Comparison of ENCODE assay signal across 17 cellular contexts in genomic region chr20:4169360-4170214, GRCh38. TPM values are rescaled to one million over a fixed set of nuclear protein-coding genes. Genes with fewer than 3 reads are reported as not detected.
DNase-seq lines count a peak whose midpoint lies in the region; ATAC-seq, FAIRE-seq and TF ChIP-seq lines count a peak whose summit lies in the region.
"Had no signal": no experiment of that assay in that cellular context is flagged by ENCODE, and none has a peak within 500 bp of the region (broad histone marks: within the 10 kb centered on the region; RNA-seq: fewer than 3 reads in every experiment).

No MANE protein-coding gene starts in this region.

- H3K79me2 ChIP-seq in mesendoderm (ENCODE audit: control insufficient read depth, insufficient read depth, low read length), result peaks cover 6% of the 10 kb centered on the region

- intact Hi-C loops in CD4-positive, alpha-beta memory T cell (cut with micrococcal nuclease), result no loop called here
- intact Hi-C loops in activated CD8-positive, alpha-beta T cell treated with anti-CD3 and anti-CD28 coated beads for 36 hours (cut with micrococcal nuclease), result loop anchor here (5.0 kb wide), 1 partner anchor 37 kb away; no protein-coding TSS in a partner anchor

- H3K4me2 ChIP-seq in A549 (peak overlapping the region; percentile 86), mesendoderm (ENCODE audit: low read length) (no peak overlapping the region)

- H3K27me3 Mint-ChIP-seq in CD4-positive, alpha-beta memory T cell, result no peaks in the 10 kb centered on the region
- H3K27me3 Mint-ChIP-seq in activated CD8-positive, alpha-beta T cell treated with anti-CD3 and anti-CD28 coated beads for 36 hours, result no peaks in the 10 kb centered on the region
- H3K27me3 Mint-ChIP-seq in HFFc6 (ENCODE audit: insufficient read depth), result no peaks in the 10 kb centered on the region

- H3K27ac Mint-ChIP-seq in CD4-positive, alpha-beta memory T cell, result peak overlapping the region in 5 of 7 donors; percentile 46 to 87 (median 82)
- peak overlapping the region; percentile 13 for H3K27ac Mint-ChIP-seq in activated CD8-positive, alpha-beta T cell treated with anti-CD3 and anti-CD28 coated beads for 36 hours
- H3K27ac Mint-ChIP-seq in HFFc6, result no peak overlapping the region

- POLR2A ChIA-PET in A549 (lab: Yijun Ruan, JAX), result interaction anchor here (0.9 kb wide), 1 partner anchor 34 kb away, joined by 4 read pairs; no protein-coding TSS in a partner anchor
- POLR2A ChIA-PET in CD4-positive, alpha-beta memory T cell (lab: Charles Lee; ENCODE audit: partially characterized antibody), result no interaction called here
- POLR2A ChIA-PET in activated CD8-positive, alpha-beta T cell treated with anti-CD3 and anti-CD28 coated beads for 36 hours (lab: Charles Lee), result no interaction called here

- H3K36me3 ChIP-seq in CD4-positive, alpha-beta memory T cell (ENCODE audit: insufficient read depth, low read length), result no peaks in the 10 kb centered on the region
- no peaks in the 10 kb centered on the region for H3K36me3 ChIP-seq in mesendoderm (ENCODE audit: control insufficient read depth, insufficient read depth, low read length)
- H3K36me3 ChIP-seq: upper lobe of right lung had no signal

- no peaks in the 10 kb centered on the region for H3K36me3 Mint-ChIP-seq in CD4-positive, alpha-beta memory T cell
- H3K36me3 Mint-ChIP-seq in activated CD8-positive, alpha-beta T cell treated with anti-CD3 and anti-CD28 coated beads for 36 hours (ENCODE audit: low read depth), result no peaks in the 10 kb centered on the region
- no peaks in the 10 kb centered on the region for H3K36me3 Mint-ChIP-seq in HFFc6 (ENCODE audit: low read depth)

- H2BK15ac ChIP-seq in mesendoderm (replicated peaks; ENCODE audit: low read depth), result no peak overlapping the region

- CTCF ChIA-PET in A549 (lab: Yijun Ruan, JAX), result interaction anchor here (0.9 to 8.9 kb wide), 7 partner anchors 28 to 97 kb away, joined by 3 to 67 read pairs (median 4); no protein-coding TSS in a partner anchor
- CTCF ChIA-PET in CD4-positive, alpha-beta memory T cell (lab: Charles Lee; ENCODE audit: partially characterized antibody), result interaction anchor here (1.2 to 3.8 kb wide), 3 partner anchors 58 to 62 kb away, joined by 3 to 16 read pairs (median 7); no protein-coding TSS in a partner anchor
- CTCF ChIA-PET in activated CD8-positive, alpha-beta T cell treated with anti-CD3 and anti-CD28 coated beads for 36 hours (lab: Charles Lee), result interaction anchor here (1.2 to 1.8 kb wide), 2 partner anchors 61 to 84 kb away, joined by 4 to 7 read pairs; no protein-coding TSS in a partner anchor

- WGBS in A549 (ENCODE audit: missing lambda C conversion rate), result 69% methylated on average over 16 of the region's 16 CpGs
- no CpG with 5 or more reads among the region's 16 CpGs for WGBS in mesendoderm (ENCODE audit: extremely low coverage, insufficient coverage, low lambda C conversion rate)

- no peak for TF ChIP-seq EP300 in A549 (IDR thresholded peaks at IDR 0.05)

- no peaks in the 10 kb centered on the region for H3K9me3 Mint-ChIP-seq in CD4-positive, alpha-beta memory T cell
- H3K9me3 Mint-ChIP-seq in activated CD8-positive, alpha-beta T cell treated with anti-CD3 and anti-CD28 coated beads for 36 hours, result no peaks in the 10 kb centered on the region
- H3K9me3 Mint-ChIP-seq in HFFc6, result no peaks in the 10 kb centered on the region

- no peak for FAIRE-seq in A549 (lab: Jason Lieb, UNC)
- FAIRE-seq: endometrium had no signal

- no peak overlapping the region for H3K23ac ChIP-seq in mesendoderm (ENCODE audit: low read length)

- no peak for TF ChIP-seq RAD21 in A549 (conservative IDR thresholded peaks at IDR 0.05 in 1 of 2, IDR thresholded peaks at IDR 0.05 in 1 of 2)

- DNase-seq in A549 (ENCODE audit: low read depth in 1 of 2, low spot score in 1 of 2) (no peak), mesendoderm (no peak), HFFc6 (no peak)
- DNase-seq in CD4-positive, alpha-beta memory T cell, result no peak
- peak; percentile 27 for DNase-seq in activated CD8-positive, alpha-beta T cell treated with anti-CD3 and anti-CD28 coated beads for 36 hours
- DNase-seq: activated naive CD4-positive, alpha-beta T cell; foreskin keratinocyte; KBM-7; NCI-H1417; stimulated activated CD4-positive, alpha-beta T cell treated with anti-CD3 and anti-CD28 coated beads, Interleukin-4, amount 100 ng/mL, for 24 hours; T-helper 9 cell; upper lobe of right lung had no signal

- TF ChIP-seq POLR2A in A549 (IDR thresholded peaks at IDR 0.05; ENCODE audit: low read length), result no peak

- peak overlapping the region; percentile 69 for H3K56ac ChIP-seq in mesendoderm (ENCODE audit: low read length)

- no peak for TF ChIP-seq CTCF in A549 (IDR thresholded peaks at IDR 0.05)
- no peak for TF ChIP-seq CTCF in activated CD8-positive, alpha-beta T cell treated with anti-CD3 and anti-CD28 coated beads for 36 hours (IDR thresholded peaks at IDR 0.05)
- TF ChIP-seq CTCF in HFFc6 (IDR thresholded peaks at IDR 0.05), result no peak

- peak overlapping the region; percentile 17 for H3K9ac ChIP-seq in mesendoderm (ENCODE audit: low read length)

- no peak overlapping the region for H4K8ac ChIP-seq in mesendoderm (ENCODE audit: low read depth, low read length)

- H3K4me3 ChIP-seq in A549 (peak overlapping the region; percentile 50; the same call in 1 of the 3 replicates), mesendoderm (ENCODE audit: low read length) (no peak overlapping the region)
- no peak overlapping the region for H3K4me3 ChIP-seq in CD4-positive, alpha-beta memory T cell (ENCODE audit: low read length in 2 of 2)
- H3K4me3 ChIP-seq: upper lobe of right lung had no signal

- no peak overlapping the region for H3K4ac ChIP-seq in mesendoderm (ENCODE audit: low read depth, low read length)

- H2BK120ac ChIP-seq in mesendoderm (ENCODE audit: low read depth, low read length), result no peak overlapping the region

- peaks cover 20% of the 10 kb centered on the region for H3K79me1 ChIP-seq in mesendoderm (ENCODE audit: low read length)

- H3K9me3 ChIP-seq in A549, result no peaks in the 10 kb centered on the region
- no peaks in the 10 kb centered on the region for H3K9me3 ChIP-seq in CD4-positive, alpha-beta memory T cell (ENCODE audit: control insufficient read depth in 1 of 2, low read length in 2 of 2)
- H3K9me3 ChIP-seq: upper lobe of right lung had no signal

- H2BK5ac ChIP-seq in mesendoderm (ENCODE audit: low read length), result no peak overlapping the region

- no peak overlapping the region for H3K18ac ChIP-seq in mesendoderm (ENCODE audit: low read length)

- peak overlapping the region in 1 of 8 donors; percentile 46 for H3K4me3 Mint-ChIP-seq in CD4-positive, alpha-beta memory T cell
- no peak overlapping the region for H3K4me3 Mint-ChIP-seq in activated CD8-positive, alpha-beta T cell treated with anti-CD3 and anti-CD28 coated beads for 36 hours
- H3K4me3 Mint-ChIP-seq in HFFc6, result no peak overlapping the region

- no peak overlapping the region for H4K5ac ChIP-seq in mesendoderm (ENCODE audit: low read length)

- peaks cover 91% of the 10 kb centered on the region for H3K4me1 ChIP-seq in A549
- H3K4me1 ChIP-seq in CD4-positive, alpha-beta memory T cell (ENCODE audit: insufficient read depth, low read length), result peaks cover 15% of the 10 kb centered on the region
- peaks cover 34% of the 10 kb centered on the region for H3K4me1 ChIP-seq in mesendoderm (ENCODE audit: control insufficient read depth, low read depth, low read length)
- H3K4me1 ChIP-seq: foreskin keratinocyte had no signal

- H3K4me1 Mint-ChIP-seq in CD4-positive, alpha-beta memory T cell, result peaks cover 9 to 27% (median 17%) of the 10 kb centered on the region in 4 donors
- H3K4me1 Mint-ChIP-seq in activated CD8-positive, alpha-beta T cell treated with anti-CD3 and anti-CD28 coated beads for 36 hours (ENCODE audit: low read depth), result peaks cover 41% of the 10 kb centered on the region
- peaks cover 28% of the 10 kb centered on the region for H3K4me1 Mint-ChIP-seq in HFFc6 (ENCODE audit: low read depth)

- no peaks in the 10 kb centered on the region for H3K27me3 ChIP-seq in CD4-positive, alpha-beta memory T cell (ENCODE audit: insufficient read depth, low read length)
- no peaks in the 10 kb centered on the region for H3K27me3 ChIP-seq in mesendoderm (ENCODE audit: insufficient read depth, low read length, poor library complexity)
- H3K27me3 ChIP-seq: foreskin keratinocyte, upper lobe of right lung had no signal

- H3K27ac ChIP-seq in A549 (peak overlapping the region; percentile 91 to 95), mesendoderm (ENCODE audit: low read depth, low read length) (no peak overlapping the region)
- H3K27ac ChIP-seq in CD4-positive, alpha-beta memory T cell (ENCODE audit: low read depth, low read length), result no peak overlapping the region
- H3K27ac ChIP-seq: foreskin keratinocyte, upper lobe of right lung had no signal

- ATAC-seq in A549, result no peak
- no peak for ATAC-seq in activated CD8-positive, alpha-beta T cell treated with anti-CD3 and anti-CD28 coated beads for 36 hours
- ATAC-seq in GM21528 (IDR thresholded peaks at IDR 0.05; ENCODE audit: low FRiP score, unreplicated experiment), result no peak
- no peak for ATAC-seq in GM18517 (IDR thresholded peaks at IDR 0.05; ENCODE audit: unreplicated experiment)
- ATAC-seq: foreskin keratinocyte, HCT116, Right ventricle myocardium inferior, upper lobe of right lung had no signal

- H2AK5ac ChIP-seq in mesendoderm (ENCODE audit: low read length), result peak overlapping the region; percentile 14

TF ChIP-seq in A549, 52 proteins besides CTCF, POLR2A, EP300 and RAD21:
- TF ChIP-seq KDM5A (IDR thresholded peaks at IDR 0.05) (no peak), KDM1A (IDR thresholded peaks at IDR 0.05; ENCODE audit: low read depth) (no peak), JUN (IDR thresholded peaks at IDR 0.05) (peak in 1 of 2 experiments; percentile 14; a peak in 1 of 5 replicates)

RNA-seq across cellular contexts. Expression of gene SMOX, which starts 21.0 kb away (rescaled TPM):
- polyA plus RNA-seq in A549 (2011; rRNA removed), result 67.4 and 111 TPM in 2 replicates
- polyA plus RNA-seq in A549 (2012; cell fraction: cytosol; rRNA removed), result 143 and 175 TPM in 2 replicates
- 251 and 331 TPM in 2 replicates for polyA plus RNA-seq in A549 (2012; cell fraction: nucleus; rRNA removed)
- polyA plus RNA-seq in A549 (2017; fragmentation: RNase III; extraction: RNeasy Plus Mini Kit Qiagen cat#74134 plus additional on column Dnase treatment), result 118 to 139 TPM (median 131 TPM) in 3 replicates
- 35.4 and 69.5 TPM in 2 replicates for polyA minus RNA-seq in A549 (2011; rRNA and poly(A)+ RNA removed)
- total RNA-seq in CD4-positive, alpha-beta memory T cell, result 1 to 10 TPM in 1 of 2 experiments, under 1 TPM in 1; 0.41 to 1.4 TPM
- under 1 TPM; 0.19 to 0.84 TPM for polyA plus RNA-seq in CD4-positive, alpha-beta memory T cell
- total RNA-seq in activated CD8-positive, alpha-beta T cell treated with anti-CD3 and anti-CD28 coated beads for 36 hours, result 1 to 10 TPM; 7.0 to 8.4 TPM
- 9.9 TPM for polyA plus RNA-seq in mesendoderm (2013, experiment 1 of 2)
- polyA plus RNA-seq in mesendoderm (2013, experiment 2 of 2), result 11.2 TPM
- 10 to 100 TPM in 5 of 6 experiments, 1 to 10 TPM in 1; 9.4 to 13.0 (median 12.4) TPM for total RNA-seq in HFFc6 (2021; fragmentation: NEBNext Ultra II Directional; extraction: Animal tissue kit (Norgen Biotek cat#: 25700))

Comparison
In these comparisons a context has a peak if more than half of its experiments do, and no peak if none do; other contexts are left out.
1. H3K27ac ChIP-seq: peak in A549 (2 of 2); none in CD4-positive, alpha-beta memory T cell (single experiment) and mesendoderm (single experiment).